ENCODE assay signal across 8 cellular contexts in the genomic region with DNA sequence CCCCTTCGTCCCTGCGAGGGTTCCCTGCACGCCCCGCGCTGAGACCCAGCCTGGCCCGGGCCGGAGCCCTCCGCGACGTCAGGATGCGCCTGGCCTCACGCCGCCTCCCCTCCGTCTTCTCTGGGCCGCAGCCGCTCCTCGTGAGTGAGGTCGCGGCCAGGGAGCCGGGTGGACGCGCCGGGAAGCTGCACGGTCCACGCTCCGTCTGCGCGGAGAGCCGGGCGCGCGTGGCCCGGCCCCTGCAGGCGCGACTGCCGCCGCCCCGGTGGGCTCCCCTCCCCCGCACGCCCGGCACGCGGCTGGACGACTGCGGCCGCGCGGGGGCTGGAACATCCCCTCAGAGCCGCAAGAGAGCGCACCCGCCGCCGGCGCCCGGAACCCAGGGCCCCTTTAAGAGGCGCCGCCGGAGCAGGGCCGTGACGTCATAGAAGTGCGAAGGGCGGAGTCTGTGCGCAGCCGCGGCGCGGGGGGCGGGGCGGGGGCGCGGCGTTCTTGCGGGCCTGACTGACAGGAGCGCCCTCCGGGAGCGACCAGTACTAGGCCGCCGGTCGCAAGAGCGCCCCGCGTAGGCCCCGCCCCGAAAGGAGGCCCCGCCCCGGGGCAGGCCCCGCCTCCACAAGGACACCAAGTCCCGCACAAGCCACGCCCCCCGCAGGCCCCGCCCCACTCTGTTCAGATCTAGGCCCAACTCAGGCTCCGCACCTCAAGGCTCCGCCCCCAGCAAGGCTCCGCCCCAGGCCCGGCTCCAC. TPM values are rescaled to one million over a fixed set of nuclear protein-coding genes. Genes with fewer than 3 reads are reported as not detected.
DNase-seq lines count a peak whose midpoint lies in the region; ATAC-seq and TF ChIP-seq lines count a peak whose summit lies in the region.

No MANE protein-coding gene starts in this region.

- H3K9me3 Mint-ChIP-seq in activated CD8-positive, alpha-beta T cell treated with anti-CD3 and anti-CD28 coated beads for 36 hours, result no peaks in the 10 kb centered on the region

- no peaks in the 10 kb centered on the region for H3K36me3 ChIP-seq in lung (ENCODE audit: control insufficient read depth in 2 of 2, insufficient read depth in 2 of 2, low read length in 2 of 2)

- TF ChIP-seq CTCF in activated CD8-positive, alpha-beta T cell treated with anti-CD3 and anti-CD28 coated beads for 36 hours (IDR thresholded peaks at IDR 0.05), result no peak
- no peak for TF ChIP-seq CTCF in lung (IDR thresholded peaks at IDR 0.05; ENCODE audit: control extremely low read depth, extremely low read depth)

- H3K27me3 ChIP-seq in lung (ENCODE audit: control insufficient read depth, insufficient read depth), result no peaks in the 10 kb centered on the region

- CTCF ChIA-PET in activated CD8-positive, alpha-beta T cell treated with anti-CD3 and anti-CD28 coated beads for 36 hours (lab: Charles Lee), result no interaction called here

- H3K4me3 ChIP-seq in lung, result peak overlapping the region; percentile 67

- 0% methylated on average over 47 to 95 of the region's 95 CpGs for WGBS in lung, 2 donors

- no peaks in the 10 kb centered on the region for H3K27me3 Mint-ChIP-seq in activated CD8-positive, alpha-beta T cell treated with anti-CD3 and anti-CD28 coated beads for 36 hours

- ATAC-seq in GM19372 (IDR thresholded peaks at IDR 0.05; ENCODE audit: low read depth, unreplicated experiment), result peak; percentile 87
- peak; percentile 88 for ATAC-seq in HG03521 (IDR thresholded peaks at IDR 0.05; ENCODE audit: unreplicated experiment)
- ATAC-seq in activated CD8-positive, alpha-beta T cell treated with anti-CD3 and anti-CD28 coated beads for 36 hours, result peak; percentile 92
- ATAC-seq in lung (ENCODE audit: insufficient read depth, low FRiP score), result peak; percentile 98

- intact Hi-C loops in activated CD8-positive, alpha-beta T cell treated with anti-CD3 and anti-CD28 coated beads for 36 hours (cut with micrococcal nuclease), result no loop called here

- peak overlapping the region; percentile 78 for H3K4me3 Mint-ChIP-seq in activated CD8-positive, alpha-beta T cell treated with anti-CD3 and anti-CD28 coated beads for 36 hours

- peaks cover 52% of the 10 kb centered on the region for H3K4me1 Mint-ChIP-seq in activated CD8-positive, alpha-beta T cell treated with anti-CD3 and anti-CD28 coated beads for 36 hours (ENCODE audit: low read depth)

- H3K9me3 ChIP-seq in lung (ENCODE audit: control insufficient read depth in 2 of 2, insufficient read depth in 1 of 2, low read length in 1 of 2), result no peaks in the 10 kb centered on the region

- H3K27ac ChIP-seq in lung (ENCODE audit: low read depth in 1 of 2, low read length in 1 of 2), result peak overlapping the region; percentile 92 to 93

- DNase-seq in CD1c-positive myeloid dendritic cell (ENCODE audit: extremely low spot score), result peak; percentile 100
- DNase-seq in NCI-H774 (lab: John Stamatoyannopoulos, UW), result peak; percentile 79
- DNase-seq in activated CD8-positive, alpha-beta T cell treated with anti-CD3 and anti-CD28 coated beads for 36 hours, result peak; percentile 100
- peak; percentile 100 for DNase-seq in ecto neural progenitor cell (ENCODE audit: low spot score)
- DNase-seq in lung (ENCODE audit: low spot score), result peak; percentile 100
- peak; percentile 100 for DNase-seq in stimulated activated CD4-positive, alpha-beta T cell treated with anti-CD3 and anti-CD28 coated beads, TNF-alpha, amount 100 ng/mL, for 24 hours (ENCODE audit: low read depth in 3 of 3)

- H3K4me1 ChIP-seq in lung (ENCODE audit: control insufficient read depth in 2 of 2, insufficient read depth in 2 of 2, low read length in 2 of 2), result peaks cover 4 to 34% of the 10 kb centered on the region in 2 donors

- no peak overlapping the region for H3K27ac Mint-ChIP-seq in activated CD8-positive, alpha-beta T cell treated with anti-CD3 and anti-CD28 coated beads for 36 hours

- peaks cover 6% of the 10 kb centered on the region for H3K36me3 Mint-ChIP-seq in activated CD8-positive, alpha-beta T cell treated with anti-CD3 and anti-CD28 coated beads for 36 hours (ENCODE audit: low read depth)

- POLR2A ChIA-PET in activated CD8-positive, alpha-beta T cell treated with anti-CD3 and anti-CD28 coated beads for 36 hours (lab: Charles Lee), result interaction anchor here (0.8 to 5.3 kb wide), 5 partner anchors 13 to 347 kb away, joined by 3 to 32 read pairs (median 3); no protein-coding TSS in a partner anchor

RNA-seq across cellular contexts. Expression of a gene that starts 0.4 kb away (rescaled TPM):
- 10 to 100 TPM in 1 of 2 experiments, 1 to 10 TPM in 1; 9.6 to 10.4 TPM for total RNA-seq in activated CD8-positive, alpha-beta T cell treated with anti-CD3 and anti-CD28 coated beads for 36 hours
- 10 to 100 TPM; 37.0 to 39.9 TPM for total RNA-seq in lung
- 10 to 100 TPM; 12.4 to 19.3 TPM for polyA plus RNA-seq in lung

Comparison
In these comparisons a context has a peak if more than half of its experiments do, and no peak if none do; other contexts are left out.
1. Peak in every context shown above with its lines: DNase-seq, ATAC-seq, H3K4me3 ChIP-seq and H3K27ac ChIP-seq.